8 cellular contexts compared by ENCODE assay signal in genomic region chr10:1050145-1050544, GRCh38. TPM values are rescaled to one million over a fixed set of nuclear protein-coding genes. Genes with fewer than 3 reads are reported as not detected.
DNase-seq lines count a peak whose midpoint lies in the region; ATAC-seq, FAIRE-seq and TF ChIP-seq lines count a peak whose summit lies in the region.

No MANE protein-coding gene starts in this region.

- H3K36me3 ChIP-seq in SU-DHL-6 (ENCODE audit: low read length): peaks cover 31% of the 10 kb centered on the region
- H3K36me3 ChIP-seq in pancreas: peaks cover 0 to 4% (median 0%) of the 10 kb centered on the region in 3 donors

- H3K27ac ChIP-seq in SU-DHL-6 (ENCODE audit: low read depth, low read length) (peak overlapping the region; percentile 93), pancreas (peak overlapping the region in 3 of 4 donors; percentile 98 to 100 (median 99))

- H3K9me2 ChIP-seq in SU-DHL-6 (replicated peaks; ENCODE audit: insufficient read depth, low read length): no peaks in the 10 kb centered on the region

- intact Hi-C loops in pancreas (cut with DNase I): no loop called here

- peak; percentile 30 for DNase-seq in HCEC 1CT
- DNase-seq in endothelial cell (ENCODE audit: low spot score): no peak
- DNase-seq in pancreas: no peak
- DNase-seq in cerebellum (ENCODE audit: low spot score): no peak
- DNase-seq in nucleus accumbens (lab: John Stamatoyannopoulos, UW): no peak
- no peak for DNase-seq in KG1 (lab: John Stamatoyannopoulos, UW)

- peaks cover 17% of the 10 kb centered on the region for H4K20me1 ChIP-seq in SU-DHL-6 (ENCODE audit: low read depth, low read length)

- H3K4me1 ChIP-seq in pancreas: peaks cover 26 to 48% (median 29%) of the 10 kb centered on the region in 3 donors

- H3K9me3 Mint-ChIP-seq in endothelial cell (ENCODE audit: unreplicated experiment): no peaks in the 10 kb centered on the region

- H2AFZ ChIP-seq in SU-DHL-6 (ENCODE audit: low read depth, low read length, severe bottlenecking): peak overlapping the region; percentile 42

- FAIRE-seq in pancreas (lab: Jason Lieb, UNC): no peak

- H3K4me1 Mint-ChIP-seq in endothelial cell (ENCODE audit: unreplicated experiment): peaks cover 34% of the 10 kb centered on the region

- peak overlapping the region; percentile 96 for H3K27ac Mint-ChIP-seq in endothelial cell (ENCODE audit: unreplicated experiment)

- no peaks in the 10 kb centered on the region for H3K27me3 Mint-ChIP-seq in endothelial cell (ENCODE audit: unreplicated experiment)

- peak overlapping the region; percentile 99 for H3K4me3 Mint-ChIP-seq in endothelial cell (ENCODE audit: unreplicated experiment)

- no peaks in the 10 kb centered on the region for H3K9me3 ChIP-seq in SU-DHL-6 (ENCODE audit: insufficient read depth, low read length)
- H3K9me3 ChIP-seq in pancreas: no peaks in the 10 kb centered on the region

- peaks cover 81% of the 10 kb centered on the region for H3K79me2 ChIP-seq in SU-DHL-6 (ENCODE audit: insufficient read depth, low read length)

- peak overlapping the region; percentile 97 for H3K4me2 ChIP-seq in SU-DHL-6 (ENCODE audit: low read depth, low read length, poor library complexity, severe bottlenecking)

- 17 to 18% methylated on average over 5 of the region's 5 CpGs for WGBS in pancreas, 2 donors

- no peak for TF ChIP-seq CTCF in SU-DHL-6 (IDR thresholded peaks at IDR 0.05; ENCODE audit: insufficient read depth, low read length, poor library complexity, severe bottlenecking)
- TF ChIP-seq CTCF in endothelial cell (IDR thresholded peaks at IDR 0.05; ENCODE audit: unreplicated experiment): no peak
- TF ChIP-seq CTCF in pancreas (IDR thresholded peaks at IDR 0.05): no peak

- no peaks in the 10 kb centered on the region for H3K27me3 ChIP-seq in SU-DHL-6 (ENCODE audit: low read length)
- H3K27me3 ChIP-seq in pancreas: no peaks in the 10 kb centered on the region

- peak overlapping the region; percentile 81 for H3K4me3 ChIP-seq in SU-DHL-6 (ENCODE audit: insufficient read depth, low read length, poor library complexity, severe bottlenecking)
- peak overlapping the region; percentile 51 to 66 (median 58) for H3K4me3 ChIP-seq in pancreas

- peaks cover 4% of the 10 kb centered on the region for H3K36me3 Mint-ChIP-seq in endothelial cell (ENCODE audit: low read depth, unreplicated experiment)

- H3F3A ChIP-seq in SU-DHL-6 (ENCODE audit: insufficient read depth): peaks cover 42% of the 10 kb centered on the region

- no peak for ATAC-seq in pancreas
- no peak for ATAC-seq in HG02970 (IDR thresholded peaks at IDR 0.05; ENCODE audit: low FRiP score, unreplicated experiment)

- H3K9ac ChIP-seq in SU-DHL-6 (ENCODE audit: low read length): peak overlapping the region; percentile 93

RNA-seq across cellular contexts. Expression of gene IDI1, which starts 1.2 kb away (rescaled TPM):
- 52.7 TPM for total RNA-seq in endothelial cell (ENCODE audit: unreplicated experiment)
- total RNA-seq in pancreas: 10 to 100 TPM in 3 of 6 donors, 1 to 10 TPM in 3; 5.4 to 13.4 (median 9.6) TPM
- polyA plus RNA-seq in pancreas: 10 to 100 TPM in 1 of 2 donors, 1 to 10 TPM in 1; 8.3 to 26.7 TPM
- total RNA-seq in cerebellum: 67.2 TPM

RNA-seq across cellular contexts. Expression of gene WDR37, which starts 6.0 kb away (rescaled TPM):
- total RNA-seq in endothelial cell (ENCODE audit: unreplicated experiment) (32.6 TPM), pancreas (10 to 100 TPM in 1 of 6 donors, 1 to 10 TPM in 5; 8.5 to 11.6 (median 8.9) TPM), cerebellum (22.8 TPM)
- polyA plus RNA-seq in pancreas: 1 to 10 TPM; 4.6 to 8.5 TPM

RNA-seq across cellular contexts. Expression of gene IDI2, which starts 24.5 kb away (rescaled TPM):
- total RNA-seq in endothelial cell (ENCODE audit: unreplicated experiment): not detected
- total RNA-seq in pancreas: not detected
- polyA plus RNA-seq in pancreas: under 1 TPM; 0.14 to 0.15 TPM
- not detected for total RNA-seq in cerebellum
